In genomic region chr7:122619664-122620063, GRCh38 we compare ENCODE assay signal across 26 cellular contexts.
A peak's percentile ranks its signal among the peaks of the same experiment; 100 is the strongest.
DNase-seq lines count a peak whose midpoint lies in the region; ATAC-seq, FAIRE-seq and TF ChIP-seq lines count a peak whose summit lies in the region.
"Had no signal": no experiment of that assay in that cellular context is flagged by ENCODE, and none has a peak within 500 bp of the region (broad histone marks: within the 10 kb centered on the region; RNA-seq: fewer than 3 reads in every experiment).

No MANE protein-coding gene starts in this region.

- SMC1A ChIA-PET in GM12878 (lab: Charles Lee; ENCODE audit: uncharacterized antibody, unreplicated experiment), result interaction anchor here (1.0 to 6.3 kb wide), 7 partner anchors 10 to 63 kb away, joined by 3 to 77 read pairs (median 5); no protein-coding TSS in a partner anchor

- H3K36me3 ChIP-seq in GM12878 (ENCODE audit: control insufficient read depth in 2 of 2, insufficient read depth in 2 of 2, low read length in 1 of 2), result no peaks in the 10 kb centered on the region
- peaks cover 3% of the 10 kb centered on the region for H3K36me3 ChIP-seq in left ventricle myocardium inferior
- H3K36me3 ChIP-seq: BE2C, BLaER1 had no signal

- no peak overlapping the region for H3K9ac ChIP-seq in GM12878 (ENCODE audit: control insufficient read depth, insufficient read depth, low read length)
- H3K9ac ChIP-seq: BLaER1 had no signal

- H3K4me2 ChIP-seq in GM12878 (ENCODE audit: control insufficient read depth, insufficient read depth), result no peak overlapping the region
- H3K4me2 ChIP-seq: A549, BLaER1 had no signal

- no peak for TF ChIP-seq RAD21 in GM12878 (IDR thresholded peaks at IDR 0.05; ENCODE audit: insufficient read depth, low read depth, low read length)

- no TSS peak for BruUV-seq in GM12878 (replicated peaks; lab: Mats Ljungman, UMichigan)

- RAD21 ChIA-PET in GM12878 (lab: Charles Lee; ENCODE audit: unreplicated experiment), result interaction anchor here (2.3 to 4.8 kb wide), 3 partner anchors 14 to 19 kb away, joined by 8 to 33 read pairs (median 15); no protein-coding TSS in a partner anchor

- TF ChIP-seq EP300 in GM12878 (IDR thresholded peaks at IDR 0.05; ENCODE audit: borderline replicate concordance in 1 of 2, control insufficient read depth in 1 of 2, low read depth in 2 of 2, low read length in 2 of 2), result no peak

- H3K27ac ChIP-seq in GM12878 (ENCODE audit: control insufficient read depth, insufficient read depth), result no peak overlapping the region
- H3K27ac ChIP-seq in left ventricle myocardium inferior (replicated peaks), result no peak overlapping the region
- H3K27ac ChIP-seq: 22Rv1, A549, BLaER1 had no signal

- FAIRE-seq in GM12878 (lab: Jason Lieb, UNC), result no peak
- FAIRE-seq: A549, GM12892, GM18507 had no signal

- H3K9me3 ChIP-seq in GM12878 (replicated peaks; ENCODE audit: control insufficient read depth, insufficient read depth, low read length), result no peaks in the 10 kb centered on the region
- no peaks in the 10 kb centered on the region for H3K9me3 ChIP-seq in left ventricle myocardium inferior (replicated peaks)
- H3K9me3 ChIP-seq: A549, BE2C, BLaER1 had no signal

- POLR2A ChIA-PET in GM12878 (lab: Charles Lee), result interaction anchor here (0.6 to 0.7 kb wide), 2 partner anchors 14 to 96 kb away, joined by 3 read pairs; no protein-coding TSS in a partner anchor

- peak; percentile 29 for DNase-seq in ACHN
- DNase-seq in NCI-H82 treated with DMSO at 0.1 percent for 48 hours (lab: John Stamatoyannopoulos, UW; ENCODE audit: unreplicated experiment), result peak; percentile 24
- DNase-seq in GM12878 (ENCODE audit: low read depth, low spot score), result no peak
- DNase-seq in kidney tubule cell (ENCODE audit: low spot score), result peak; percentile 32
- no peak for DNase-seq in left ventricle myocardium inferior
- DNase-seq in SKM-1 treated with dmso at 0.1 percent for 144 hours (lab: John Stamatoyannopoulos, UW; ENCODE audit: unreplicated experiment), result no peak
- DNase-seq in stimulated activated CD4-positive, alpha-beta T cell treated with anti-CD3 and anti-CD28 coated beads, Interleukin-15, amount 100 ng/mL, for 24 hours, result no peak
- DNase-seq: BE2C; C1 segment of cervical spinal cord; CD4-positive, alpha-beta memory T cell; CD4-positive, CD25-positive, alpha-beta regulatory T cell; CD8-positive, alpha-beta memory T cell; COR-L47; DMS 273 treated with DMSO at 0.1 percent for 48 hours; DMS153; DMS53; DMS79; DND-41; EL; GDM1 had no signal

- CTCF ChIA-PET in GM12878 (lab: Yijun Ruan, JAX), result interaction anchor here (0.6 to 3.6 kb wide), 6 partner anchors 9 to 117 kb away, joined by 3 to 16 read pairs (median 3); no protein-coding TSS in a partner anchor

- no peak for TF ChIP-seq POLR2A in GM12878 (IDR thresholded peaks at IDR 0.05; ENCODE audit: low read depth, low read length)

- in situ Hi-C loops in ACHN (cut with HindIII; ENCODE audit: low pct_ligation_motif_present, low pct_unique_long_range_greater_than_20kb, low sequenced_read_pairs) (no loop called here), GM12878 (cut with MboI) (no loop called here)

- H4K20me1 ChIP-seq in GM12878 (ENCODE audit: control insufficient read depth, insufficient read depth), result no peaks in the 10 kb centered on the region
- H4K20me1 ChIP-seq: BLaER1 had no signal

- peak; percentile 80 for ATAC-seq in GM12878
- no peak for ATAC-seq in HG02798 (IDR thresholded peaks at IDR 0.05; ENCODE audit: poor library complexity, unreplicated experiment)
- ATAC-seq: A549 had no signal

- intact Hi-C loops in GM12878 (cut with micrococcal nuclease; ENCODE audit: unreplicated experiment) (no loop called here), left ventricle myocardium inferior (cut with micrococcal nuclease) (no loop called here)

- no peak overlapping the region for H2AFZ ChIP-seq in GM12878 (ENCODE audit: control insufficient read depth, low read depth, low read length)

- no peak overlapping the region for H3K4me3 ChIP-seq in GM12878
- no peak overlapping the region for H3K4me3 ChIP-seq in left ventricle myocardium inferior
- H3K4me3 ChIP-seq: A549, BLaER1 had no signal

- WGBS in GM12878 (ENCODE audit: insufficient coverage, insufficient replicate concordance, low lambda C conversion rate, missing lambda C conversion rate), result 18% methylated on average over 2 of the region's 2 CpGs

- no peak for TF ChIP-seq CTCF in GM12878 (IDR thresholded peaks at IDR 0.05 in 2 of 3, conservative IDR thresholded peaks at IDR 0.05 in 1 of 3; ENCODE audit: control insufficient read depth in 2 of 3, extremely low read depth in 1 of 3, insufficient read depth in 1 of 3, low read depth in 3 of 3, low read length in 3 of 3)
- TF ChIP-seq CTCF in left ventricle myocardium inferior (IDR thresholded peaks at IDR 0.05; ENCODE audit: borderline replicate concordance), result no peak

- H3K79me2 ChIP-seq in GM12878 (ENCODE audit: control insufficient read depth, insufficient read depth, low read length), result no peaks in the 10 kb centered on the region

- H3K4me1 ChIP-seq in GM12878 (ENCODE audit: control insufficient read depth, insufficient read depth, low read length) (no peaks in the 10 kb centered on the region), left ventricle myocardium inferior (no peaks in the 10 kb centered on the region)
- H3K4me1 ChIP-seq: A549, BE2C, BLaER1 had no signal

- H3K27me3 ChIP-seq in GM12878 (replicated peaks in 1 of 2; ENCODE audit: control insufficient read depth in 2 of 2, insufficient read depth in 2 of 2, low read length in 1 of 2), result no peaks in the 10 kb centered on the region
- no peaks in the 10 kb centered on the region for H3K27me3 ChIP-seq in left ventricle myocardium inferior (ENCODE audit: low read depth)
- H3K27me3 ChIP-seq: BLaER1 had no signal

TF ChIP-seq in GM12878, 131 proteins besides CTCF, POLR2A, EP300 and RAD21 (continues in another document):
- TF ChIP-seq EED (IDR thresholded peaks at IDR 0.05; ENCODE audit: low read depth) (no peak), CUX1 (IDR thresholded peaks at IDR 0.05; ENCODE audit: insufficient replicate concordance, low read depth, low read length) (no peak), ZNF687 (IDR thresholded peaks at IDR 0.05) (peak; percentile 44; the same call in 1 of the 2 replicates), KAT2A (conservative IDR thresholded peaks at IDR 0.05; ENCODE audit: control insufficient read depth, low read depth, low read length) (no peak)

Comparison
In these comparisons a context has a peak if more than half of its experiments do, and no peak if none do; other contexts are left out.
1. DNase-seq: peak in ACHN (single experiment), NCI-H82 treated with DMSO at 0.1 percent for 48 hours (single experiment) and kidney tubule cell (single experiment); none in GM12878 (single experiment), left ventricle myocardium inferior (single experiment), SKM-1 treated with dmso at 0.1 percent for 144 hours (single experiment) and stimulated activated CD4-positive, alpha-beta T cell treated with anti-CD3 and anti-CD28 coated beads, Interleukin-15, amount 100 ng/mL, for 24 hours (single experiment).